Comparison of ENCODE assay signal across 9 cellular contexts in the genomic region with DNA sequence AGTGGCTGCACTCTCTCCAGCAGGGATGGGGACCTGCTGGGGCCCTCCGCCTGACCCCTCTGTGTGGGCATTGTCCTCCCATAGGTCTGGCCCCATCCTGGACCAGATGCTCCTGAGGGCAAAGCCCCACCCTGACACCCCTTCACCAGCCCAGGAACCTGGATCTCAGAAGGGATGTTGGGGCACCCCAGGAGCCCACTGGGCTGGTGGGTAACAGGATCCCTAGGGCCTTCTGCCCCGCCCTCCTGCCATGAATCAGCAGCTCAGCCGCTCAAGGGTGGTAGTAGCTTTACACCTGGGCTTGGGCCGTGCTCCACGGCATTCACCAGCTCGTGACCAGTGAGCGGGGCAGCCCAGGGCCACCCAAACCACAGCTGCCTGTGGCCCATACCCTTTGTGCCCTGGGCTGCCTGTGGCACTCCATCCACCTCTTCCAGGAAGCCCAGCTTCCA. TPM values are rescaled to one million over a fixed set of nuclear protein-coding genes. Genes with fewer than 3 reads are reported as not detected.
DNase-seq lines count a peak whose midpoint lies in the region; ATAC-seq, FAIRE-seq and TF ChIP-seq lines count a peak whose summit lies in the region.
"Had no signal": no experiment of that assay in that cellular context is flagged by ENCODE, and none has a peak within 500 bp of the region (broad histone marks: within the 10 kb centered on the region; RNA-seq: fewer than 3 reads in every experiment).

No MANE protein-coding gene starts in this region.

- peak; percentile 19 to 56; a peak in 3 of 6 replicates for ATAC-seq in A549
- no peak for ATAC-seq in GM19023 (IDR thresholded peaks at IDR 0.05; ENCODE audit: unreplicated experiment)

- H3K9me3 ChIP-seq in A549 (no peaks in the 10 kb centered on the region), sigmoid colon (no peaks in the 10 kb centered on the region)

- H3K4me3 ChIP-seq in A549 (no peak overlapping the region), fibroblast of mammary gland (ENCODE audit: control insufficient read depth, low read depth, low read length) (no peak overlapping the region), sigmoid colon (no peak overlapping the region)

- CTCF ChIA-PET in A549 (lab: Yijun Ruan, JAX): interaction anchor here (0.6 to 2.3 kb wide), 7 partner anchors 10 to 97 kb away, joined by 3 to 18 read pairs (median 3); no protein-coding TSS in a partner anchor
- CTCF ChIA-PET in RWPE1 (lab: Yijun Ruan, JAX): interaction anchor here (0.7 to 1.0 kb wide), 2 partner anchors 65 to 79 kb away, joined by 3 read pairs; no protein-coding TSS in a partner anchor

- H3K27me3 ChIP-seq in sigmoid colon: peaks cover 17 to 73% (median 46%) of the 10 kb centered on the region in 3 donors

- peak overlapping the region; percentile 90 for H3K4me2 ChIP-seq in A549

- intact Hi-C loops in sigmoid colon (cut with DNase I): no loop called here

- DNase-seq in A549 (ENCODE audit: low read depth in 1 of 2, low spot score in 1 of 2) (peak in 1 of 2 experiments; percentile 50), Daoy (ENCODE audit: low read depth) (peak; percentile 62), RWPE1 (ENCODE audit: low spot score) (peak; percentile 60), fibroblast of mammary gland (ENCODE audit: low read depth) (peak; percentile 10), sigmoid colon (no peak), SHP77 treated with DMSO at 0.1 percent for 48 hours (lab: John Stamatoyannopoulos, UW) (no peak), pons (ENCODE audit: low spot score) (no peak)
- DNase-seq: activated gamma-delta T cell had no signal

- POLR2A ChIA-PET in A549 (lab: Yijun Ruan, JAX) (no interaction called here), RWPE1 (lab: Yijun Ruan, JAX; ENCODE audit: low non-redundant PET) (no interaction called here)

- TF ChIP-seq EP300 in A549 (IDR thresholded peaks at IDR 0.05) (no peak), sigmoid colon (IDR thresholded peaks at IDR 0.05) (no peak)

- FAIRE-seq in A549 (lab: Jason Lieb, UNC): no peak

- TF ChIP-seq POLR2A in A549 (IDR thresholded peaks at IDR 0.05; ENCODE audit: low read length) (no peak), sigmoid colon (IDR thresholded peaks at IDR 0.05) (no peak)

- TF ChIP-seq RAD21 in A549 (conservative IDR thresholded peaks at IDR 0.05 in 1 of 2, IDR thresholded peaks at IDR 0.05 in 1 of 2): no peak

- H3K27ac ChIP-seq in A549 (peak overlapping the region; percentile 98 to 99), RWPE1 (peak overlapping the region; percentile 91), sigmoid colon (no peak overlapping the region)

- TF ChIP-seq CTCF in A549 (IDR thresholded peaks at IDR 0.05): no peak
- no peak for TF ChIP-seq CTCF in RWPE1 (conservative IDR thresholded peaks at IDR 0.05; ENCODE audit: low read depth)
- no peak for TF ChIP-seq CTCF in fibroblast of mammary gland (conservative IDR thresholded peaks at IDR 0.05; ENCODE audit: control insufficient read depth, insufficient read depth, low read depth, low read length)
- TF ChIP-seq CTCF in sigmoid colon (IDR thresholded peaks at IDR 0.05): no peak

- peaks cover 26% of the 10 kb centered on the region for H3K4me1 ChIP-seq in A549
- peaks cover 0 to 28% (median 27%) of the 10 kb centered on the region in 4 donors for H3K4me1 ChIP-seq in sigmoid colon

- 37% methylated on average over 6 of the region's 7 CpGs for WGBS in A549 (ENCODE audit: missing lambda C conversion rate)
- 27 to 40% methylated on average over 7 of the region's 7 CpGs for WGBS in sigmoid colon, 2 donors

- no peaks in the 10 kb centered on the region for H3K36me3 ChIP-seq in sigmoid colon

TF ChIP-seq in A549, 52 proteins besides CTCF, POLR2A, EP300 and RAD21 (continues in another document):
- TF ChIP-seq NFE2L2 (conservative IDR thresholded peaks at IDR 0.05; ENCODE audit: low read length) (no peak), KDM5A (IDR thresholded peaks at IDR 0.05) (no peak), CEBPB (IDR thresholded peaks at IDR 0.05) (no peak), PBX3 (IDR thresholded peaks at IDR 0.05) (no peak), FOSB (CRISPR knock-in tag; IDR thresholded peaks at IDR 0.05) (no peak), NR3C1 (IDR thresholded peaks at IDR 0.05) (no peak), TP53 (CRISPR knock-in tag; IDR thresholded peaks at IDR 0.05) (no peak), RNF2 (IDR thresholded peaks at IDR 0.05; ENCODE audit: borderline replicate concordance, low read depth) (no peak), RARB (CRISPR knock-in tag; IDR thresholded peaks at IDR 0.05) (no peak), MAX (IDR thresholded peaks at IDR 0.05) (no peak), PHF8 (IDR thresholded peaks at IDR 0.05; ENCODE audit: borderline replicate concordance, low read depth) (no peak)
- TF ChIP-seq, protein P1, sequence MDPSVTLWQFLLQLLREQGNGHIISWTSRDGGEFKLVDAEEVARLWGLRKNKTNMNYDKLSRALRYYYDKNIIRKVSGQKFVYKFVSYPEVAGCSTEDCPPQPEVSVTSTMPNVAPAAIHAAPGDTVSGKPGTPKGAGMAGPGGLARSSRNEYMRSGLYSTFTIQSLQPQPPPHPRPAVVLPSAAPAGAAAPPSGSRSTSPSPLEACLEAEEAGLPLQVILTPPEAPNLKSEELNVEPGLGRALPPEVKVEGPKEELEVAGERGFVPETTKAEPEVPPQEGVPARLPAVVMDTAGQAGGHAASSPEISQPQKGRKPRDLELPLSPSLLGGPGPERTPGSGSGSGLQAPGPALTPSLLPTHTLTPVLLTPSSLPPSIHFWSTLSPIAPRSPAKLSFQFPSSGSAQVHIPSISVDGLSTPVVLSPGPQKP (IDR thresholded peaks at IDR 0.05; ENCODE audit: low read depth, low read length): no peak

RNA-seq across cellular contexts. Expression of gene MAPK12, which starts 1.0 kb away (rescaled TPM):
- polyA plus RNA-seq in A549 (2011; rRNA removed) (12.5 and 13.5 TPM in 2 replicates), A549 (2017; fragmentation: RNase III; extraction: RNeasy Plus Mini Kit Qiagen cat#74134 plus additional on column Dnase treatment) (24.1 to 26.0 TPM (median 25.8 TPM) in 3 replicates), sigmoid colon (1 to 10 TPM in 2 of 3 donors, under 1 TPM in 1; 0.60 to 6.0 (median 2.1) TPM)
- 29.7 and 32.2 TPM in 2 replicates for polyA plus RNA-seq in A549 (2012; cell fraction: cytosol; rRNA removed)
- 124 and 133 TPM in 2 replicates for polyA plus RNA-seq in A549 (2012; cell fraction: nucleus; rRNA removed)
- polyA minus RNA-seq in A549 (2011; rRNA and poly(A)+ RNA removed): 13.0 and 15.1 TPM in 2 replicates
- total RNA-seq in Daoy (2014; rRNA removed; shearing (Covaris generic)): 14.6 and 16.9 TPM in 2 replicates
- 1 to 10 TPM; 2.5 to 10.0 (median 6.7) TPM for total RNA-seq in sigmoid colon

RNA-seq across cellular contexts. Expression of gene MAPK11, which starts 7.7 kb away (rescaled TPM):
- polyA plus RNA-seq in A549 (2011; rRNA removed): 1.6 and 3.0 TPM in 2 replicates
- polyA plus RNA-seq in A549 (2012; cell fraction: cytosol; rRNA removed): 4.9 and 6.3 TPM in 2 replicates
- polyA plus RNA-seq in A549 (2012; cell fraction: nucleus; rRNA removed): 23.4 and 25.4 TPM in 2 replicates
- 5.5 to 7.4 TPM (median 5.7 TPM) in 3 replicates for polyA plus RNA-seq in A549 (2017; fragmentation: RNase III; extraction: RNeasy Plus Mini Kit Qiagen cat#74134 plus additional on column Dnase treatment)
- 2.8 and 4.9 TPM in 2 replicates for polyA minus RNA-seq in A549 (2011; rRNA and poly(A)+ RNA removed)
- total RNA-seq in Daoy (2014; rRNA removed; shearing (Covaris generic)): 1.3 and 4.8 TPM in 2 replicates
- total RNA-seq in sigmoid colon: 1 to 10 TPM in 3 of 4 donors, under 1 TPM in 1; 0.82 to 6.6 (median 4.5) TPM
- polyA plus RNA-seq in sigmoid colon: 1 to 10 TPM in 2 of 3 donors, under 1 TPM in 1; 0.23 to 7.3 (median 1.2) TPM

RNA-seq across cellular contexts. Expression of gene HDAC10, which starts 11.4 kb away (rescaled TPM):
- polyA plus RNA-seq in A549 (2011; rRNA removed) (2.4 and 2.5 TPM in 2 replicates), A549 (2017; fragmentation: RNase III; extraction: RNeasy Plus Mini Kit Qiagen cat#74134 plus additional on column Dnase treatment) (10.1 to 14.0 TPM (median 12.0 TPM) in 3 replicates), sigmoid colon (10 to 100 TPM in 2 of 3 donors, 1 to 10 TPM in 1; 8.8 to 45.9 (median 12.0) TPM)
- polyA plus RNA-seq in A549 (2012; cell fraction: cytosol; rRNA removed): 5.3 and 8.2 TPM in 2 replicates
- 67.3 and 101 TPM in 2 replicates for polyA plus RNA-seq in A549 (2012; cell fraction: nucleus; rRNA removed)
- 1.8 and 3.1 TPM in 2 replicates for polyA minus RNA-seq in A549 (2011; rRNA and poly(A)+ RNA removed)
- total RNA-seq in Daoy (2014; rRNA removed; shearing (Covaris generic)): 5.1 and 18.1 TPM in 2 replicates
- total RNA-seq in sigmoid colon: 10 to 100 TPM in 3 of 4 donors, 1 to 10 TPM in 1; 7.2 to 47.4 (median 14.9) TPM

RNA-seq across cellular contexts. Expression of gene TUBGCP6, which starts 17.7 kb away (rescaled TPM):
- polyA plus RNA-seq in A549 (2011; rRNA removed) (6.5 and 7.2 TPM in 2 replicates), A549 (2017; fragmentation: RNase III; extraction: RNeasy Plus Mini Kit Qiagen cat#74134 plus additional on column Dnase treatment) (13.3 to 14.3 TPM (median 14.2 TPM) in 3 replicates), sigmoid colon (10 to 100 TPM in 1 of 3 donors, 1 to 10 TPM in 2; 4.6 to 33.4 (median 4.8) TPM)
- 10.5 and 15.5 TPM in 2 replicates for polyA plus RNA-seq in A549 (2012; cell fraction: cytosol; rRNA removed)
- 122 and 169 TPM in 2 replicates for polyA plus RNA-seq in A549 (2012; cell fraction: nucleus; rRNA removed)
- polyA minus RNA-seq in A549 (2011; rRNA and poly(A)+ RNA removed): 5.7 and 8.2 TPM in 2 replicates
- 9.0 and 17.3 TPM in 2 replicates for total RNA-seq in Daoy (2014; rRNA removed; shearing (Covaris generic))
- 10 to 100 TPM; 23.5 to 67.0 (median 28.2) TPM for total RNA-seq in sigmoid colon

RNA-seq across cellular contexts. Expression of gene PLXNB2, which starts 45.0 kb away (rescaled TPM):
- polyA plus RNA-seq in A549 (2011; rRNA removed): 24.6 and 32.4 TPM in 2 replicates
- 42.6 and 58.7 TPM in 2 replicates for polyA plus RNA-seq in A549 (2012; cell fraction: cytosol; rRNA removed)
- 186 and 235 TPM in 2 replicates for polyA plus RNA-seq in A549 (2012; cell fraction: nucleus; rRNA removed)
- 64.4 to 67.2 TPM (median 65.0 TPM) in 3 replicates for polyA plus RNA-seq in A549 (2017; fragmentation: RNase III; extraction: RNeasy Plus Mini Kit Qiagen cat#74134 plus additional on column Dnase treatment)
- polyA minus RNA-seq in A549 (2011; rRNA and poly(A)+ RNA removed): 52.7 and 56.9 TPM in 2 replicates
- 35.8 and 42.4 TPM in 2 replicates for total RNA-seq in Daoy (2014; rRNA removed; shearing (Covaris generic))
- total RNA-seq in sigmoid colon: 100 to 1,000 TPM in 1 of 4 donors, 10 to 100 TPM in 3; 60.4 to 150 (median 68.7) TPM
- 100 to 1,000 TPM in 1 of 3 donors, 10 to 100 TPM in 2; 18.6 to 142 (median 35.8) TPM for polyA plus RNA-seq in sigmoid colon

Comparison
In these comparisons a context has a peak if more than half of its experiments do, and no peak if none do; other contexts are left out.
1. DNase-seq: peak in Daoy (single experiment), RWPE1 (single experiment) and fibroblast of mammary gland (single experiment); none in sigmoid colon (single experiment), SHP77 treated with DMSO at 0.1 percent for 48 hours (single experiment) and pons (single experiment).
2. H3K27ac ChIP-seq: peak in A549 (2 of 2) and RWPE1 (single experiment); none in sigmoid colon (0 of 4).